10 cellular contexts compared by ENCODE assay signal in genomic region chr17:42653179-42654124, GRCh38. TPM values are rescaled to one million over a fixed set of nuclear protein-coding genes. Genes with fewer than 3 reads are reported as not detected.
DNase-seq lines count a peak whose midpoint lies in the region; ATAC-seq, FAIRE-seq and TF ChIP-seq lines count a peak whose summit lies in the region.
"Had no signal": no experiment of that assay in that cellular context is flagged by ENCODE, and none has a peak within 500 bp of the region (broad histone marks: within the 10 kb centered on the region; RNA-seq: fewer than 3 reads in every experiment).

No MANE protein-coding gene starts in this region.

- TF ChIP-seq CTCF in astrocyte (IDR thresholded peaks at IDR 0.05; ENCODE audit: insufficient read depth, low read depth, low read length) (no peak), hepatocyte (IDR thresholded peaks at IDR 0.05; ENCODE audit: poor library complexity) (no peak)

- no peaks in the 10 kb centered on the region for H3K36me3 Mint-ChIP-seq in astrocyte (ENCODE audit: low read depth, unreplicated experiment)

- H3K4me2 ChIP-seq in astrocyte (ENCODE audit: low read length) (peak overlapping the region; percentile 85), hepatocyte (peak overlapping the region; percentile 85)

- H2AFZ ChIP-seq in astrocyte (ENCODE audit: low read depth, low read length) (peak overlapping the region; percentile 92), hepatocyte (peak overlapping the region; percentile 97)

- peak; percentile 63 for DNase-seq in astrocyte (ENCODE audit: low read depth)
- peak; percentile 68 for DNase-seq in hepatocyte (ENCODE audit: low spot score)
- DNase-seq in retina: peak; percentile 85
- DNase-seq in NCI-H2107 treated with DMSO at 0.1 percent for 48 hours (lab: John Stamatoyannopoulos, UW; ENCODE audit: unreplicated experiment): no peak
- DNase-seq in activated gamma-delta T cell treated with Interleukin-2 at 50 U/mL for 16 hours: no peak
- DNase-seq: NCI-H2107 had no signal

- no peak overlapping the region for H3K4me3 Mint-ChIP-seq in astrocyte (ENCODE audit: unreplicated experiment)

- H3K79me2 ChIP-seq in astrocyte (ENCODE audit: insufficient read depth, low read length) (no peaks in the 10 kb centered on the region), hepatocyte (no peaks in the 10 kb centered on the region)

- peak overlapping the region; percentile 41 for H3K4me3 ChIP-seq in astrocyte (ENCODE audit: insufficient read depth, low read depth, low read length)
- H3K4me3 ChIP-seq in hepatocyte: peak overlapping the region; percentile 26

- no peak for FAIRE-seq in astrocyte (lab: Jason Lieb, UNC)

- H3K9me3 ChIP-seq in ES-I3 (ENCODE audit: control insufficient read depth, insufficient read depth, low read length): no peaks in the 10 kb centered on the region
- no peaks in the 10 kb centered on the region for H3K9me3 ChIP-seq in astrocyte (ENCODE audit: insufficient read depth, low read depth, low read length)
- no peaks in the 10 kb centered on the region for H3K9me3 ChIP-seq in hepatocyte (ENCODE audit: low read depth)

- H3K4me1 ChIP-seq in ES-I3 (ENCODE audit: insufficient read depth, low read length) (no peaks in the 10 kb centered on the region), astrocyte (ENCODE audit: insufficient read depth, low read length) (peaks cover 10% of the 10 kb centered on the region), hepatocyte (ENCODE audit: insufficient read depth) (peaks cover 4% of the 10 kb centered on the region)

- H3K27ac ChIP-seq in astrocyte (ENCODE audit: low read depth, low read length) (no peak overlapping the region), hepatocyte (peak overlapping the region; percentile 97)
- H3K27ac ChIP-seq: epithelial cell of prostate had no signal

- no peaks in the 10 kb centered on the region for H3K9me2 ChIP-seq in hepatocyte (replicated peaks; ENCODE audit: insufficient read depth)

- peak overlapping the region; percentile 57 for H3K9ac ChIP-seq in ES-I3 (ENCODE audit: low read depth, low read length)
- H3K9ac ChIP-seq in astrocyte (ENCODE audit: low read length): peak overlapping the region; percentile 42

- peaks cover 9% of the 10 kb centered on the region for H3K4me1 Mint-ChIP-seq in astrocyte (ENCODE audit: low read depth, unreplicated experiment)

- H3K36me3 ChIP-seq in ES-I3 (ENCODE audit: insufficient read depth, low read length) (no peaks in the 10 kb centered on the region), astrocyte (ENCODE audit: insufficient read depth, low read length) (no peaks in the 10 kb centered on the region), hepatocyte (replicated peaks; ENCODE audit: insufficient read depth, low read depth) (no peaks in the 10 kb centered on the region)

- H3K27me3 Mint-ChIP-seq in astrocyte (ENCODE audit: low read depth, unreplicated experiment): peaks cover 23% of the 10 kb centered on the region

- WGBS in hepatocyte (ENCODE audit: low lambda C conversion rate, missing lambda C conversion rate): 33% methylated on average over 34 of the region's 42 CpGs

- no peak overlapping the region for H3K27ac Mint-ChIP-seq in astrocyte (ENCODE audit: unreplicated experiment)

- H4K20me1 ChIP-seq in astrocyte (ENCODE audit: insufficient read depth, low read length) (no peaks in the 10 kb centered on the region), hepatocyte (ENCODE audit: insufficient read depth, poor library complexity, severe bottlenecking) (no peaks in the 10 kb centered on the region)

- ATAC-seq in HG03520 (IDR thresholded peaks at IDR 0.05; ENCODE audit: unreplicated experiment) (no peak), HG02763 (IDR thresholded peaks at IDR 0.05; ENCODE audit: unreplicated experiment) (no peak)

- H3K9me3 Mint-ChIP-seq in astrocyte (ENCODE audit: unreplicated experiment): peaks cover 3% of the 10 kb centered on the region

- peaks cover 4% of the 10 kb centered on the region for H3K27me3 ChIP-seq in astrocyte (ENCODE audit: insufficient read depth, low read length)
- H3K27me3 ChIP-seq in hepatocyte: no peaks in the 10 kb centered on the region

RNA-seq across cellular contexts. Expression of gene TUBG2, which starts 5.6 kb away (rescaled TPM):
- total RNA-seq in astrocyte (14.4 and 16.6 TPM in 2 replicates), hepatocyte (13.1 and 16.0 TPM in 2 replicates)
- 46.3 and 58.7 TPM in 2 replicates for polyA plus RNA-seq in hepatocyte

RNA-seq across cellular contexts. Expression of gene PLEKHH3, which starts 23.3 kb away (rescaled TPM):
- 14.1 and 14.5 TPM in 2 replicates for total RNA-seq in astrocyte
- total RNA-seq in hepatocyte: 16.9 and 20.5 TPM in 2 replicates
- polyA plus RNA-seq in hepatocyte: 30.9 and 33.7 TPM in 2 replicates

RNA-seq across cellular contexts. Expression of gene CCR10, which starts 28.2 kb away (rescaled TPM):
- total RNA-seq in astrocyte: 0.65 and 0.84 TPM in 2 replicates
- 0.12 and 0.37 TPM in 2 replicates for total RNA-seq in hepatocyte
- polyA plus RNA-seq in hepatocyte: 4.6 and 5.0 TPM in 2 replicates

RNA-seq across cellular contexts. Expression of gene CNTNAP1, which starts 28.9 kb away (rescaled TPM):
- total RNA-seq in astrocyte (11.4 and 16.4 TPM in 2 replicates), hepatocyte (3.6 and 4.4 TPM in 2 replicates)
- polyA plus RNA-seq in hepatocyte: 2.0 and 2.6 TPM in 2 replicates

RNA-seq across cellular contexts. Expression of gene TUBG1, which starts 44.0 kb away (rescaled TPM):
- total RNA-seq in astrocyte (47.2 and 51.0 TPM in 2 replicates), hepatocyte (28.7 and 33.7 TPM in 2 replicates)
- polyA plus RNA-seq in hepatocyte: 62.0 and 81.2 TPM in 2 replicates

Comparison
In these comparisons a context has a peak if more than half of its experiments do, and no peak if none do; other contexts are left out.
1. DNase-seq: peak in astrocyte (single experiment), hepatocyte (single experiment) and retina (single experiment); none in NCI-H2107 treated with DMSO at 0.1 percent for 48 hours (single experiment) and activated gamma-delta T cell treated with Interleukin-2 at 50 U/mL for 16 hours (single experiment).